21 cellular contexts compared by ENCODE assay signal in the genomic region with DNA sequence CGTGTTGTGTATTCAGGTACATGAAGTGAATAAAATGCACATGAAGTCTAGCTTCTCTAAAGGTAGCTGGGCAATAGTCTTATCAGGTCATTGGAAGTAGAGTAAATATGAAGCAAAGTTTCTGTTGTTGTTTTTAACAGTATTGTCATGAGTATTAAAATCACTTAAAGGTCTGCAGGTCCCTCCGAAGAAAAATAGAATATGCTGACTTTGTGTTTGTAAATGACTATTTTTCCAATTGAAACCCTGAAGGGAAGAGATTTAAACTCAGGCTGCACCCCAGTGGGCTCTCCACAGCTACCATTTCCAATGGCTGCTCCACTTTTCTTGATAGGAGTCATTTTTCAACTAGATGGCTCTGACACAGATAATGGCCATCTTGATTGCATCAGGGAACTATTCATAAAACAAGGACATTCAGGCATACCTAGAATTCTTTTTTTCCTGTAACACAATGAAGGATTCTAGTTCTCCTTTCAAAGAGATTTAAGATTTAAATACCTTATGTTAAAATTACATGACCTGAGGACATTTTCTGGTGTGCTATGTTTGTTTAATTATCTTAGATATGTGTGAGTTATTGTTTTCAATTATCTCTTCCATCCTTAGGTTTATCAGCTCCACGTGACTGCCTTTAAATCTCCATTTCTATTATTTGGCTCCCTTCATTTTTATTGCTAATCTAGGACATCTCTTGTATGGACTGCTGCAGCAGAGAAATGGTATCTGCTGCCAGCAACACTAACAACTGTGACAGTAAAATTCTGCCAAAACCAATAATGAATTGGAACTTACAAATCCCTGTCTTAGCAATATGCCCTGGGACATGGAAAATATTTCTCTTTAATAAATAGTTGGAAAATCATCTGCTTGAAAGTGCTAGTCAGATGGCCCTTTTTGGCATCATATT.
"Had no signal": no experiment of that assay in that cellular context is flagged by ENCODE, and none has a peak within 500 bp of the region (broad histone marks: within the 10 kb centered on the region; RNA-seq: fewer than 3 reads in every experiment).

No MANE protein-coding gene starts in this region.

- H3K4me3 Mint-ChIP-seq: activated naive CD4-positive, alpha-beta T cell treated with anti-CD3 and anti-CD28 coated beads for 36 hours; activated naive CD8-positive, alpha-beta T cell treated with anti-CD3 and anti-CD28 coated beads, Interleukin-2, amount 50 U/mL, for 24 hours; dendritic cell treated with granulocyte-macrophage colony-stimulating factor and Interleukin-4, amounts not matched to agents 40 ng/mL and 50 ng/mL, for 4 days; effector memory CD8-positive, alpha-beta T cell; naive B cell had no signal

- H3K27me3 Mint-ChIP-seq: activated naive CD8-positive, alpha-beta T cell treated with anti-CD3 and anti-CD28 coated beads, Interleukin-2, amount 50 U/mL, for 24 hours; dendritic cell treated with granulocyte-macrophage colony-stimulating factor and Interleukin-4, amounts not matched to agents 40 ng/mL and 50 ng/mL, for 4 days; naive B cell had no signal

- H3K9ac ChIP-seq: parathyroid adenoma had no signal

- H3K27ac Mint-ChIP-seq: activated naive CD4-positive, alpha-beta T cell treated with anti-CD3 and anti-CD28 coated beads for 36 hours; activated naive CD8-positive, alpha-beta T cell treated with anti-CD3 and anti-CD28 coated beads, Interleukin-2, amount 50 U/mL, for 24 hours; activated T-helper 2 cell treated with anti-CD3 and anti-CD28 coated beads, Interferon-gamma antibody, Interleukin-2, Interleukin-4, amounts not matched to agents 10 μg/mL and 5 μg/mL and 100 μg/mL, durations not matched to agents 14 hours and 24 hours and 36 hours; dendritic cell treated with granulocyte-macrophage colony-stimulating factor and Interleukin-4, amounts not matched to agents 40 ng/mL and 50 ng/mL, for 4 days; effector memory CD8-positive, alpha-beta T cell had no signal

- H3K9me3 Mint-ChIP-seq: activated naive CD4-positive, alpha-beta T cell treated with anti-CD3 and anti-CD28 coated beads for 36 hours; activated naive CD8-positive, alpha-beta T cell treated with anti-CD3 and anti-CD28 coated beads, Interleukin-2, amount 50 U/mL, for 24 hours; activated T-helper 2 cell treated with anti-CD3 and anti-CD28 coated beads, Interferon-gamma antibody, Interleukin-2, Interleukin-4, amounts not matched to agents 10 μg/mL and 5 μg/mL and 100 μg/mL, durations not matched to agents 14 hours and 24 hours and 36 hours; dendritic cell treated with granulocyte-macrophage colony-stimulating factor and Interleukin-4, amounts not matched to agents 40 ng/mL and 50 ng/mL, for 4 days; effector memory CD8-positive, alpha-beta T cell had no signal

- H3K4me3 ChIP-seq: breast epithelium, gastrocnemius medialis, heart right ventricle, stomach, thoracic aorta had no signal

- H3K9me3 ChIP-seq: breast epithelium, gastrocnemius medialis, heart right ventricle, stomach, thoracic aorta had no signal

- DNase-seq: activated CD4-positive, alpha-beta T cell treated with anti-CD3 and anti-CD28 coated beads, Interleukin-2, amount 50 U/mL, for 4 hours; activated naive CD4-positive, alpha-beta T cell treated with anti-CD3 and anti-CD28 coated beads for 36 hours; activated naive CD8-positive, alpha-beta T cell treated with anti-CD3 and anti-CD28 coated beads, Interleukin-2, amount 50 U/mL, for 24 hours; activated T-cell treated with anti-CD3 and anti-CD28 coated beads, Interleukin-2, amount 50 U/mL, for 1 hour; aorta; cerebellar nuclear complex; effector memory CD8-positive, alpha-beta T cell; gastrocnemius medialis; heart right ventricle; islet precursor cell; mammary epithelial cell; naive B cell; stimulated activated CD4-positive, alpha-beta T cell treated with anti-CD3 and anti-CD28 coated beads, Interleukin-12 subunit alpha, Interleukin-12 subunit beta, amount 100 ng/mL, for 4 hours; stimulated activated CD4-positive, alpha-beta T cell treated with anti-CD3 and anti-CD28 coated beads, Interleukin-2, amount 100 ng/mL, for 24 hours; stomach had no signal

- H3K27me3 ChIP-seq: breast epithelium, gastrocnemius medialis, heart right ventricle, stomach had no signal

- H3K36me3 ChIP-seq: breast epithelium, gastrocnemius medialis, heart right ventricle, stomach, thoracic aorta had no signal

- ATAC-seq: activated naive CD8-positive, alpha-beta T cell treated with anti-CD3 and anti-CD28 coated beads, Interleukin-2, amount 50 U/mL, for 24 hours; effector memory CD8-positive, alpha-beta T cell; gastrocnemius medialis; heart right ventricle had no signal

- H3K4me1 ChIP-seq: breast epithelium had no signal

- H2AFZ ChIP-seq: parathyroid adenoma had no signal

- H3K27ac ChIP-seq: breast epithelium, epithelial cell of prostate, gastrocnemius medialis, heart right ventricle, parathyroid adenoma, thoracic aorta had no signal
